In genomic region chr7:48035301-48035966, GRCh38 we compare ENCODE assay signal across 8 cellular contexts. TPM values are rescaled to one million over a fixed set of nuclear protein-coding genes. Genes with fewer than 3 reads are reported as not detected.
A peak's percentile ranks its signal among the peaks of the same experiment; 100 is the strongest.
DNase-seq lines count a peak whose midpoint lies in the region; ATAC-seq and TF ChIP-seq lines count a peak whose summit lies in the region.

Gene C7orf57 (plus strand): TSS chr7:48035543. CDS start chr7:48036309, 766 bp downstream.

- H4K20me1 ChIP-seq in mammary epithelial cell (ENCODE audit: insufficient read depth, low read length) = no peaks in the 10 kb centered on the region

- H3K36me3 ChIP-seq in mammary epithelial cell (ENCODE audit: insufficient read depth, low read length) (no peaks in the 10 kb centered on the region), skeletal muscle satellite cell (ENCODE audit: insufficient read depth, low read length) (no peaks in the 10 kb centered on the region)

- 3% methylated on average over 15 of the region's 62 CpGs for WGBS in mammary epithelial cell (ENCODE audit: low coverage, missing lambda C conversion rate)

- H3K4me1 ChIP-seq in mammary epithelial cell (ENCODE audit: insufficient read depth, low read length) (peaks cover 15% of the 10 kb centered on the region), skeletal muscle satellite cell (ENCODE audit: control insufficient read depth, insufficient read depth, low read length) (peaks cover 10% of the 10 kb centered on the region)

- peak within 1 kb of the TSS; percentile 99 for H3K4me2 ChIP-seq in mammary epithelial cell (ENCODE audit: insufficient read depth, low read depth, low read length)
- peak within 1 kb of the TSS; percentile 98 for H3K4me2 ChIP-seq in skeletal muscle satellite cell (ENCODE audit: low read length)

- intact Hi-C loops in mammary epithelial cell (cut with micrococcal nuclease) = loop anchor here (5.0 kb wide), 2 partner anchors 43 to 58 kb away; partner anchors contain the start of gene HUS1

- dilution Hi-C loops in mammary epithelial cell (cut with HindIII; ENCODE audit: low sequenced_read_pairs) = no loop called here

- peak within 1 kb of the TSS; percentile 33 for H3K27ac ChIP-seq in mammary epithelial cell (ENCODE audit: insufficient read depth, low read depth, low read length)

- peak; percentile 35; the same call in 1 of the 2 replicates for TF ChIP-seq CTCF in GM12875 (IDR thresholded peaks at IDR 0.05; ENCODE audit: borderline replicate concordance, insufficient read depth, low read depth, low read length)
- no peak for TF ChIP-seq CTCF in WI38 (IDR thresholded peaks at IDR 0.05; ENCODE audit: low read depth, low read length)
- TF ChIP-seq CTCF in mammary epithelial cell (conservative IDR thresholded peaks at IDR 0.05 in 1 of 2, IDR thresholded peaks at IDR 0.05 in 1 of 2; ENCODE audit: extremely low read depth in 1 of 2, insufficient read depth in 1 of 2, low read depth in 1 of 2, low read length in 2 of 2) = peak in 1 of 2 donors; percentile 25

- H3K9me3 ChIP-seq in mammary epithelial cell (replicated peaks; ENCODE audit: insufficient read depth, low read length) (no peaks in the 10 kb centered on the region), skeletal muscle satellite cell (replicated peaks; ENCODE audit: low read length) (no peaks in the 10 kb centered on the region)

- H3K79me2 ChIP-seq in mammary epithelial cell (ENCODE audit: insufficient read depth, low read length) = no peaks in the 10 kb centered on the region

- BruUV-seq in mammary epithelial cell (replicated peaks; lab: Mats Ljungman, UMichigan) = no TSS peak

- no peaks in the 10 kb centered on the region for H3K27me3 ChIP-seq in mammary epithelial cell (ENCODE audit: insufficient read depth, low read length)
- peaks cover 40% of the 10 kb centered on the region for H3K27me3 ChIP-seq in skeletal muscle satellite cell (ENCODE audit: control insufficient read depth, insufficient read depth, low read length)

- H3K4me3 ChIP-seq in GM12875 (ENCODE audit: low read depth, low read length) (peak within 1 kb of the TSS; percentile 61), WI38 (ENCODE audit: low read depth, low read length) (peak within 1 kb of the TSS; percentile 66), mammary epithelial cell (replicated peaks in 1 of 3; ENCODE audit: insufficient read depth in 1 of 3, low read depth in 2 of 3, low read length in 3 of 3) (peak within 1 kb of the TSS; percentile 53 to 74 (median 61)), skeletal muscle satellite cell (ENCODE audit: low read length) (peak within 1 kb of the TSS; percentile 77)

- DNase-seq in NCI-H1417 treated with DMSO at 0.1 percent for 48 hours (lab: John Stamatoyannopoulos, UW) (peak; percentile 18), mammary epithelial cell (peak; percentile 87), iPS-NIHi7 (ENCODE audit: extremely low spot score) (peak; percentile 99), NCI-H2107 treated with DMSO at 0.1 percent for 48 hours (lab: John Stamatoyannopoulos, UW; ENCODE audit: unreplicated experiment) (no peak)

- peak; percentile 100 for ATAC-seq in HG02678 (IDR thresholded peaks at IDR 0.05; ENCODE audit: unreplicated experiment)

- H2AFZ ChIP-seq in mammary epithelial cell (ENCODE audit: low read depth, low read length) = peak within 1 kb of the TSS; percentile 91

- H3K9ac ChIP-seq in mammary epithelial cell (ENCODE audit: insufficient read depth, low read length) = peak within 1 kb of the TSS; percentile 43
- H3K9ac ChIP-seq in skeletal muscle satellite cell (ENCODE audit: low read depth, low read length) = no peak within 1 kb of the TSS

- in situ Hi-C loops in mammary epithelial cell (cut with MboI; ENCODE audit: low sequenced_read_pairs in 2 of 2) = loop anchor here in 1 of 2 donors (10.0 kb wide), 1 partner anchor 49 kb away; the partner anchor contains the start of gene UPP1

- CTCF ChIA-PET in mammary epithelial cell (lab: Charles Lee; ENCODE audit: low non-redundant PET) = no interaction called here

RNA-seq across cellular contexts. Expression of gene C7orf57, which starts in this region (rescaled TPM):
- total RNA-seq in mammary epithelial cell = 1 to 10 TPM in 1 of 2 donors, under 1 TPM in 1; 0.67 to 2.0 TPM
- 1.1 TPM for polyA plus RNA-seq in mammary epithelial cell
- not detected for polyA minus RNA-seq in mammary epithelial cell
- not detected in 2 replicates for total RNA-seq in skeletal muscle satellite cell (2012; rRNA removed)
